ENCODE assay signal across 8 cellular contexts in the genomic region with DNA sequence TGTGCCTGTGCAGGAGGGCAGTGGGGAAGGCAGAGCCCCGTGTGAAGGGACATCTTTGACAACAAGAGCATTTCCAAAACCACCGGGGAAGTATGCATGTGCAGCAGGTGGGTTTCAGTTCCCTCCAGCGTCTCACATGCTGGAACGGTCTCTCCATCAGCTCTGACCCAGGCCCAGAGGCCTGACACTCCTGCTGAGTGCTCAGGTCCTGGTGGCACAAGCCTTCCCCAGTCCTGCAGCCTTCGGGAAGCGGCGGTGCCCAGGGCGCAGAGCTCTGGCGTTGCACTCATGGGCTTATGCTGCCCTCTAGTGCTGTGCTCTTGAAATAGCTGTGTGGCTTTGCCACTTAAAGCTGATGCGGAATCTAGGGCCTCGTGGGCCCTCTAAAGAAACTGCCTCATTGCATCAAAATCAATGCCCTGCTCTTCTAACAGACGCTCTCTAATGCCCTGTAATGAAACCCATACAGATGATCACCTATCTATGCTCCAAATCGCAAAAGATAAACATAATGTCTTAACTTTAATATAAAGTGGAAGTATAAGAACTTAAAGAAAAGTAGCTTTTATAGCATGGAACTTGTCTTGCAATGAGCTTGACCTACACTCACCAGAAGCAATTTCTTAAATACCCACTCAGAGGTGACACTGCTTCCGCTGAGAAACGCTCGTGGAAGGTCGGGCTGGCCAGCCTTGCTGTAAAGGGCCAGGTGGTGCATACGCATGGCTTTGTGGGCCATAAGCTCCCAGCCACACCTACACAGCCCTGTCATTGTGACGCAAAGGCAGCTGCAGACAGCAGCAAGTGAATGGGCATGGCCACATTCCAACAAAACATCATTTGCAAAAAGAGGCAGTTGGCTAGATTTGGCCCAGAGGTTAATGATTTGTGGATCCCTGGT. TPM values are rescaled to one million over a fixed set of nuclear protein-coding genes. Genes with fewer than 3 reads are reported as not detected.
DNase-seq lines count a peak whose midpoint lies in the region; ATAC-seq and TF ChIP-seq lines count a peak whose summit lies in the region.

No MANE protein-coding gene starts in this region.

- H4K8ac ChIP-seq in H9 (replicated peaks; ENCODE audit: insufficient read length, low read depth, low read length) = no peak overlapping the region

- H4K5ac ChIP-seq in H9 (ENCODE audit: insufficient read length, low read depth, low read length) = no peak overlapping the region

- no peaks in the 10 kb centered on the region for H3K36me3 Mint-ChIP-seq in H9 (ENCODE audit: insufficient read depth in 1 of 3, low read depth in 3 of 3)

- H2BK5ac ChIP-seq in H9 (ENCODE audit: insufficient read length, low read length) = no peak overlapping the region

- H3K4me3 ChIP-seq in GM12865 (ENCODE audit: low read depth, low read length) = no peak overlapping the region
- H3K4me3 ChIP-seq in ascending aorta = no peak overlapping the region
- no peak overlapping the region for H3K4me3 ChIP-seq in hepatocyte

- H2BK12ac ChIP-seq in H9 (ENCODE audit: insufficient read length, low read depth, low read length) = no peak overlapping the region

- H3K9me3 Mint-ChIP-seq in H9 = no peaks in the 10 kb centered on the region

- no peak overlapping the region for H2BK15ac ChIP-seq in H9 (ENCODE audit: low read depth, low read length)

- H3K4me1 ChIP-seq in H9 (ENCODE audit: insufficient read depth, low read length) = no peaks in the 10 kb centered on the region
- no peaks in the 10 kb centered on the region for H3K4me1 ChIP-seq in ascending aorta
- H3K4me1 ChIP-seq in hepatocyte (ENCODE audit: insufficient read depth) = no peaks in the 10 kb centered on the region

- peaks cover 7 to 13% of the 10 kb centered on the region in 2 experiments for H3K4me1 Mint-ChIP-seq in H9

- H2AFZ ChIP-seq in H9 (ENCODE audit: low read length) = no peak overlapping the region
- no peak overlapping the region for H2AFZ ChIP-seq in hepatocyte

- no peak overlapping the region for H3K4me2 ChIP-seq in H9 (ENCODE audit: insufficient read depth, insufficient read length, low read length)
- H3K4me2 ChIP-seq in hepatocyte = no peak overlapping the region

- no peak overlapping the region for H3K14ac ChIP-seq in H9 (ENCODE audit: insufficient read depth, low read length)

- no peak overlapping the region for H4K91ac ChIP-seq in H9 (ENCODE audit: insufficient read length, low read depth, low read length)

- H3K27ac ChIP-seq in H9 (ENCODE audit: insufficient read length, low read depth, low read length) (no peak overlapping the region), ascending aorta (no peak overlapping the region), hepatocyte (no peak overlapping the region)

- no peak overlapping the region for H3K4ac ChIP-seq in H9 (ENCODE audit: low read depth, low read length)

- H3K56ac ChIP-seq in H9 (ENCODE audit: insufficient read length, low read depth, low read length) = no peak overlapping the region

- H3K18ac ChIP-seq in H9 (ENCODE audit: insufficient read length, low read depth, low read length) = no peak overlapping the region

- H3K27me3 Mint-ChIP-seq in H9 (ENCODE audit: low read depth) = peaks cover 22% of the 10 kb centered on the region

- no peaks in the 10 kb centered on the region for H3K79me1 ChIP-seq in H9 (ENCODE audit: insufficient read depth, low read depth, low read length, poor library complexity, severe bottlenecking)

- TF ChIP-seq CTCF in GM12865 (IDR thresholded peaks at IDR 0.05; ENCODE audit: insufficient read depth, low read depth, low read length, missing control alignments) (peak; percentile 88), H9 (conservative IDR thresholded peaks at IDR 0.05) (peak; percentile 82), ascending aorta (IDR thresholded peaks at IDR 0.05) (peak; percentile 52 to 69 (median 57)), hepatocyte (IDR thresholded peaks at IDR 0.05; ENCODE audit: poor library complexity) (peak; percentile 67)

- peaks cover 4% of the 10 kb centered on the region for H3K23me2 ChIP-seq in H9 (ENCODE audit: insufficient read length, low read depth, low read length, poor library complexity, severe bottlenecking)

- H4K20me1 ChIP-seq in H9 (ENCODE audit: control insufficient read depth, insufficient read depth, insufficient read length) = no peaks in the 10 kb centered on the region
- H4K20me1 ChIP-seq in hepatocyte (ENCODE audit: insufficient read depth, poor library complexity, severe bottlenecking) = no peaks in the 10 kb centered on the region

- DNase-seq in GM12865 (ENCODE audit: low read depth) (peak; percentile 71), H9 (peak; percentile 77), LoVo (ENCODE audit: low spot score) (peak; percentile 50), SKM-1 treated with dmso at 0.1 percent for 144 hours (lab: John Stamatoyannopoulos, UW; ENCODE audit: unreplicated experiment) (peak; percentile 49), ascending aorta (ENCODE audit: low spot score in 2 of 2) (peak in 1 of 2 donors; percentile 70), hepatocyte (ENCODE audit: low spot score) (peak; percentile 80), sciatic nerve (ENCODE audit: low spot score) (peak; percentile 76), GF-D8 (lab: John Stamatoyannopoulos, UW) (no peak)

- H3K36me3 ChIP-seq in ascending aorta (no peaks in the 10 kb centered on the region), hepatocyte (replicated peaks; ENCODE audit: insufficient read depth, low read depth) (no peaks in the 10 kb centered on the region)

- no peak overlapping the region for H2BK120ac ChIP-seq in H9 (ENCODE audit: low read depth, low read length, poor library complexity, severe bottlenecking)

- H3K4me3 Mint-ChIP-seq in H9 = no peak overlapping the region

- H3K79me2 ChIP-seq in H9 (ENCODE audit: insufficient read depth, low read length) (no peaks in the 10 kb centered on the region), hepatocyte (no peaks in the 10 kb centered on the region)

- H3K27ac Mint-ChIP-seq in H9 = no peak overlapping the region; a peak in 1 of 7 replicates

- intact Hi-C loops in ascending aorta (cut with DNase I) (no loop called here), sciatic nerve (cut with DNase I) (no loop called here)

- no peak overlapping the region for H2AK5ac ChIP-seq in H9 (ENCODE audit: insufficient read length, low read length)

- peak; percentile 86 for ATAC-seq in sciatic nerve

- H3T11ph ChIP-seq in H9 (ENCODE audit: low read length) = no peak overlapping the region

- H3K9ac ChIP-seq in H9 (ENCODE audit: extremely low read depth, insufficient read length, low read length) = no peak overlapping the region

- H3K9me3 ChIP-seq in H9 (ENCODE audit: control insufficient read depth, low read depth, low read length) = no peaks in the 10 kb centered on the region
- no peaks in the 10 kb centered on the region for H3K9me3 ChIP-seq in ascending aorta
- H3K9me3 ChIP-seq in hepatocyte (ENCODE audit: low read depth) = no peaks in the 10 kb centered on the region

- no peak overlapping the region for H3K23ac ChIP-seq in H9 (ENCODE audit: insufficient read length, low read depth, low read length)

- no peak overlapping the region for H2BK20ac ChIP-seq in H9 (ENCODE audit: low read depth, low read length, poor library complexity, severe bottlenecking)

- H3K27me3 ChIP-seq in H9 (ENCODE audit: insufficient read depth, low read length) = no peaks in the 10 kb centered on the region
- H3K27me3 ChIP-seq in ascending aorta = no peaks in the 10 kb centered on the region
- H3K27me3 ChIP-seq in hepatocyte = peaks cover 7% of the 10 kb centered on the region

- no CpG with 5 or more reads among the region's 19 CpGs for WGBS in H9 (ENCODE audit: extremely low coverage, insufficient read length, low lambda C conversion rate)
- 42% methylated on average over 19 of the region's 19 CpGs for WGBS in hepatocyte (ENCODE audit: low lambda C conversion rate, missing lambda C conversion rate)

- H3K9me2 ChIP-seq in hepatocyte (replicated peaks; ENCODE audit: insufficient read depth) = no peaks in the 10 kb centered on the region

RNA-seq across cellular contexts. Expression of a gene that starts 38.6 kb away (rescaled TPM):
- not detected in 2 replicates for total RNA-seq in H9 (2021)
- total RNA-seq in ascending aorta = not detected
- 49.0 and 52.8 TPM in 2 replicates for total RNA-seq in hepatocyte
- 13.5 and 21.5 TPM in 2 replicates for polyA plus RNA-seq in hepatocyte
- total RNA-seq in sciatic nerve = not detected

RNA-seq across cellular contexts. Expression of a gene that starts 52.8 kb away (rescaled TPM):
- total RNA-seq in H9 (2021) = 0.70 and 0.77 TPM in 2 replicates
- total RNA-seq in ascending aorta = 14.5 TPM
- 4.1 and 10.1 TPM in 2 replicates for total RNA-seq in hepatocyte
- polyA plus RNA-seq in hepatocyte = 3.2 and 5.0 TPM in 2 replicates
- 53.0 TPM for total RNA-seq in sciatic nerve

Comparison
In these comparisons a context has a peak if more than half of its experiments do, and no peak if none do; other contexts are left out.
1. RNA of a gene that starts 38.6 kb away (total RNA-seq): 49.0 to 52.8 TPM in hepatocyte; not detected in H9, not detected in ascending aorta (single experiment) and not detected in sciatic nerve (single experiment); every median in the first group is over 10 times any median in the second.
2. Peak in every context shown above with its lines, with median percentiles within 50 percentile points of each other: CTCF ChIP-seq.